Comparison of ENCODE assay signal across 12 cellular contexts in the genomic region with DNA sequence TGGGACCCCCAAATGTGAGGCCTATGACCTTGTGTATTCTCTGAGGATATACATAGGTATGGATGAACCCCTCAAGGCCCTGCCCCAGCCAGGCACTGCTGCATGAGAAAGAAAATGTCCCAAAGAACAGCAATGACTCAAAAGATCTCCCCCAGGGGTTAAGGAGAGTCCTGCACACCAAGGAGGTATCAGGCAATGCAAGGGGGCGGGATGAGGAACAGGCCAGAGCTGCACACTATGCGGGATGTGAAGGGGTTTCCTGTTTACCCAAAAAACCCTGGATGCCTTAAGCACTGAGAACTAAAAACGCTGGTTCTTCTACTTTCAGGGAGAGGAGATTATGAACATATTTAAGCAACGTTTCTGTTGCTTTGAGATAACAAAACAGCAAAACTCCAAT. TPM values are rescaled to one million over a fixed set of nuclear protein-coding genes. Genes with fewer than 3 reads are reported as not detected.
DNase-seq lines count a peak whose midpoint lies in the region; ATAC-seq and TF ChIP-seq lines count a peak whose summit lies in the region.
"Had no signal": no experiment of that assay in that cellular context is flagged by ENCODE, and none has a peak within 500 bp of the region (broad histone marks: within the 10 kb centered on the region; RNA-seq: fewer than 3 reads in every experiment).

No MANE protein-coding gene starts in this region.

- H3K27me3 Mint-ChIP-seq in activated T-cell treated with anti-CD3 and anti-CD28 coated beads, Interleukin-2, amount 50 U/mL, for 72 hours (ENCODE audit: low read depth): no peaks in the 10 kb centered on the region
- no peaks in the 10 kb centered on the region for H3K27me3 Mint-ChIP-seq in T-helper 2 cell treated with Interferon-gamma antibody and Interleukin-4, amounts not matched to agents 5 μg/mL and 100 μg/mL, for 36 hours (ENCODE audit: low read depth)
- H3K27me3 Mint-ChIP-seq in glutamatergic neuron (ENCODE audit: unreplicated experiment): peaks cover 10% of the 10 kb centered on the region

- H3K27me3 ChIP-seq in stomach: no peaks in the 10 kb centered on the region

- WGBS in stomach, 5 donors: 25 to 49% (median 32%) methylated on average over 4 of the region's 4 CpGs

- peaks cover 7 to 15% of the 10 kb centered on the region in 2 donors for H3K36me3 Mint-ChIP-seq in activated T-cell treated with anti-CD3 and anti-CD28 coated beads, Interleukin-2, amount 50 U/mL, for 72 hours (ENCODE audit: insufficient read depth in 2 of 2)
- H3K36me3 Mint-ChIP-seq in T-helper 2 cell treated with Interferon-gamma antibody and Interleukin-4, amounts not matched to agents 5 μg/mL and 100 μg/mL, for 36 hours (ENCODE audit: low read depth): peaks cover 40% of the 10 kb centered on the region
- no peaks in the 10 kb centered on the region for H3K36me3 Mint-ChIP-seq in glutamatergic neuron (ENCODE audit: unreplicated experiment)

- no peak for TF ChIP-seq CTCF in glutamatergic neuron (IDR thresholded peaks at IDR 0.05; ENCODE audit: partially characterized antibody, unreplicated experiment)
- no peak for TF ChIP-seq CTCF in stomach (IDR thresholded peaks at IDR 0.05)

- H3K4me3 Mint-ChIP-seq in activated T-cell treated with anti-CD3 and anti-CD28 coated beads, Interleukin-2, amount 50 U/mL, for 72 hours: peak overlapping the region; percentile 66 to 83
- H3K4me3 Mint-ChIP-seq in T-helper 2 cell treated with Interferon-gamma antibody and Interleukin-4, amounts not matched to agents 5 μg/mL and 100 μg/mL, for 36 hours: peak overlapping the region; percentile 82
- H3K4me3 Mint-ChIP-seq in glutamatergic neuron (ENCODE audit: unreplicated experiment): peak overlapping the region; percentile 85

- no peaks in the 10 kb centered on the region for H3K9me3 ChIP-seq in stomach

- H3K4me3 ChIP-seq in stomach: no peak overlapping the region

- DNase-seq in activated T-cell treated with anti-CD3 and anti-CD28 coated beads, Interleukin-2, amount 50 U/mL, for 72 hours: no peak
- no peak for DNase-seq in activated T-cell treated with anti-CD3 and anti-CD28 coated beads, Interleukin-2, amount 50 U/mL, for 48 hours
- peak; percentile 15 for DNase-seq in T-helper 2 cell treated with Interferon-gamma antibody and Interleukin-4, amounts not matched to agents 5 μg/mL and 100 μg/mL, for 36 hours (ENCODE audit: low spot score)
- DNase-seq in glutamatergic neuron (no peak), stomach (no peak), NCI-H774 (lab: John Stamatoyannopoulos, UW) (no peak), middle frontal gyrus (ENCODE audit: extremely low spot score, low spot score) (no peak)
- DNase-seq: activated CD8-positive, alpha-beta memory T cell treated with anti-CD3 and anti-CD28 coated beads for 24 hours; dermis blood vessel endothelial cell; NCI-H187 treated with DMSO at 0.1 percent for 48 hours; SHP77 treated with DMSO at 0.1 percent for 48 hours had no signal

- no peak for TF ChIP-seq POLR2A in stomach (IDR thresholded peaks at IDR 0.05)

- H3K4me1 ChIP-seq in stomach: peaks cover 68 to 82% (median 79%) of the 10 kb centered on the region in 4 donors

- no peaks in the 10 kb centered on the region for H3K36me3 ChIP-seq in stomach

- ATAC-seq in activated T-cell treated with anti-CD3 and anti-CD28 coated beads, Interleukin-2, amount 50 U/mL, for 72 hours (replicated peaks in 1 of 2): no peak
- no peak for ATAC-seq in SK-N-SH treated with all-trans-retinoic acid at 6 μM for 48 hours

- H3K4me1 Mint-ChIP-seq in activated T-cell treated with anti-CD3 and anti-CD28 coated beads, Interleukin-2, amount 50 U/mL, for 72 hours (ENCODE audit: low read depth): peaks cover 76% of the 10 kb centered on the region
- H3K4me1 Mint-ChIP-seq in T-helper 2 cell treated with Interferon-gamma antibody and Interleukin-4, amounts not matched to agents 5 μg/mL and 100 μg/mL, for 36 hours (ENCODE audit: low read depth): peaks cover 58% of the 10 kb centered on the region
- H3K4me1 Mint-ChIP-seq in glutamatergic neuron (ENCODE audit: low read depth, unreplicated experiment): peaks cover 54% of the 10 kb centered on the region

- intact Hi-C loops in stomach (cut with DNase I; ENCODE audit: low total_unique reads): no loop called here

- H3K27ac ChIP-seq in stomach: peak overlapping the region in 4 of 5 donors; percentile 35 to 86 (median 72)

- no peak for TF ChIP-seq EP300 in stomach (IDR thresholded peaks at IDR 0.05)

- H3K9me3 Mint-ChIP-seq in activated T-cell treated with anti-CD3 and anti-CD28 coated beads, Interleukin-2, amount 50 U/mL, for 72 hours: no peaks in the 10 kb centered on the region
- H3K9me3 Mint-ChIP-seq in T-helper 2 cell treated with Interferon-gamma antibody and Interleukin-4, amounts not matched to agents 5 μg/mL and 100 μg/mL, for 36 hours: no peaks in the 10 kb centered on the region
- peaks cover 14% of the 10 kb centered on the region for H3K9me3 Mint-ChIP-seq in glutamatergic neuron (ENCODE audit: unreplicated experiment)

- peak overlapping the region; percentile 89 for H3K27ac Mint-ChIP-seq in activated T-cell treated with anti-CD3 and anti-CD28 coated beads, Interleukin-2, amount 50 U/mL, for 72 hours
- peak overlapping the region; percentile 98 for H3K27ac Mint-ChIP-seq in T-helper 2 cell treated with Interferon-gamma antibody and Interleukin-4, amounts not matched to agents 5 μg/mL and 100 μg/mL, for 36 hours
- H3K27ac Mint-ChIP-seq in glutamatergic neuron (ENCODE audit: unreplicated experiment): peak overlapping the region; percentile 78

TF ChIP-seq in SK-N-SH treated with all-trans-retinoic acid at 6 μM for 48 hours, 23 proteins besides CTCF, POLR2A, EP300 and RAD21 (continues in another document):
- TF ChIP-seq ZNF565 (CRISPR knock-in tag; conservative IDR thresholded peaks at IDR 0.05; ENCODE audit: low read depth) (no peak), ESRRG (CRISPR knock-in tag; IDR thresholded peaks at IDR 0.05) (no peak), ZFP3 (CRISPR knock-in tag; IDR thresholded peaks at IDR 0.05) (no peak), ARNTL (CRISPR knock-in tag; IDR thresholded peaks at IDR 0.05; ENCODE audit: borderline replicate concordance, low read depth) (no peak), ZNF70 (CRISPR knock-in tag; IDR thresholded peaks at IDR 0.05) (no peak), GLIS3 (CRISPR knock-in tag; IDR thresholded peaks at IDR 0.05) (no peak), ZC3H10 (CRISPR knock-in tag; IDR thresholded peaks at IDR 0.05) (no peak), CSDC2 (CRISPR knock-in tag; IDR thresholded peaks at IDR 0.05) (no peak)
- TF ChIP-seq, protein P1, sequence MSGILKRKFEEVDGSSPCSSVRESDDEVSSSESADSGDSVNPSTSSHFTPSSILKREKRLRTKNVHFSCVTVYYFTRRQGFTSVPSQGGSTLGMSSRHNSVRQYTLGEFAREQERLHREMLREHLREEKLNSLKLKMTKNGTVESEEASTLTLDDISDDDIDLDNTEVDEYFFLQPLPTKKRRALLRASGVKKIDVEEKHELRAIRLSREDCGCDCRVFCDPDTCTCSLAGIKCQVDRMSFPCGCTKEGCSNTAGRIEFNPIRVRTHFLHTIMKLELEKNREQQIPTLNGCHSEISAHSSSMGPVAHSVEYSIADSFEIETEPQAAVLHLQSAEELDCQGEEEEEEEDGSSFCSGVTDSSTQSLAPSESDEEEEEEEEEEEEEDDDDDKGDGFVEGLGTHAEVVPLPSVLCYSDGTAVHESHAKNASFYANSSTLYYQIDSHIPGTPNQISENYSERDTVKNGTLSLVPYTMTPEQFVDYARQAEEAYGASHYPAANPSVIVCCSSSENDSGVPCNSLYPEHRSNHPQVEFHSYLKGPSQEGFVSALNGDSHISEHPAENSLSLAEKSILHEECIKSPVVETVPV (CRISPR knock-in tag; IDR thresholded peaks at IDR 0.05): no peak
- TF ChIP-seq, protein P2, sequence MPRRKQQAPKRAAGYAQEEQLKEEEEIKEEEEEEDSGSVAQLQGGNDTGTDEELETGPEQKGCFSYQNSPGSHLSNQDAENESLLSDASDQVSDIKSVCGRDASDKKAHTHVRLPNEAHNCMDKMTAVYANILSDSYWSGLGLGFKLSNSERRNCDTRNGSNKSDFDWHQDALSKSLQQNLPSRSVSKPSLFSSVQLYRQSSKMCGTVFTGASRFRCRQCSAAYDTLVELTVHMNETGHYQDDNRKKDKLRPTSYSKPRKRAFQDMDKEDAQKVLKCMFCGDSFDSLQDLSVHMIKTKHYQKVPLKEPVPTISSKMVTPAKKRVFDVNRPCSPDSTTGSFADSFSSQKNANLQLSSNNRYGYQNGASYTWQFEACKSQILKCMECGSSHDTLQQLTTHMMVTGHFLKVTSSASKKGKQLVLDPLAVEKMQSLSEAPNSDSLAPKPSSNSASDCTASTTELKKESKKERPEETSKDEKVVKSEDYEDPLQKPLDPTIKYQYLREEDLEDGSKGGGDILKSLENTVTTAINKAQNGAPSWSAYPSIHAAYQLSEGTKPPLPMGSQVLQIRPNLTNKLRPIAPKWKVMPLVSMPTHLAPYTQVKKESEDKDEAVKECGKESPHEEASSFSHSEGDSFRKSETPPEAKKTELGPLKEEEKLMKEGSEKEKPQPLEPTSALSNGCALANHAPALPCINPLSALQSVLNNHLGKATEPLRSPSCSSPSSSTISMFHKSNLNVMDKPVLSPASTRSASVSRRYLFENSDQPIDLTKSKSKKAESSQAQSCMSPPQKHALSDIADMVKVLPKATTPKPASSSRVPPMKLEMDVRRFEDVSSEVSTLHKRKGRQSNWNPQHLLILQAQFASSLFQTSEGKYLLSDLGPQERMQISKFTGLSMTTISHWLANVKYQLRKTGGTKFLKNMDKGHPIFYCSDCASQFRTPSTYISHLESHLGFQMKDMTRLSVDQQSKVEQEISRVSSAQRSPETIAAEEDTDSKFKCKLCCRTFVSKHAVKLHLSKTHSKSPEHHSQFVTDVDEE (CRISPR knock-in tag; IDR thresholded peaks at IDR 0.05): no peak
- TF ChIP-seq, protein P3, sequence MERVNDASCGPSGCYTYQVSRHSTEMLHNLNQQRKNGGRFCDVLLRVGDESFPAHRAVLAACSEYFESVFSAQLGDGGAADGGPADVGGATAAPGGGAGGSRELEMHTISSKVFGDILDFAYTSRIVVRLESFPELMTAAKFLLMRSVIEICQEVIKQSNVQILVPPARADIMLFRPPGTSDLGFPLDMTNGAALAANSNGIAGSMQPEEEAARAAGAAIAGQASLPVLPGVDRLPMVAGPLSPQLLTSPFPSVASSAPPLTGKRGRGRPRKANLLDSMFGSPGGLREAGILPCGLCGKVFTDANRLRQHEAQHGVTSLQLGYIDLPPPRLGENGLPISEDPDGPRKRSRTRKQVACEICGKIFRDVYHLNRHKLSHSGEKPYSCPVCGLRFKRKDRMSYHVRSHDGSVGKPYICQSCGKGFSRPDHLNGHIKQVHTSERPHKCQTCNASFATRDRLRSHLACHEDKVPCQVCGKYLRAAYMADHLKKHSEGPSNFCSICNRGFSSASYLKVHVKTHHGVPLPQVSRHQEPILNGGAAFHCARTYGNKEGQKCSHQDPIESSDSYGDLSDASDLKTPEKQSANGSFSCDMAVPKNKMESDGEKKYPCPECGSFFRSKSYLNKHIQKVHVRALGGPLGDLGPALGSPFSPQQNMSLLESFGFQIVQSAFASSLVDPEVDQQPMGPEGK (CRISPR knock-in tag; IDR thresholded peaks at IDR 0.05; ENCODE audit: borderline replicate concordance): no peak

RNA-seq across cellular contexts. Expression of a gene that starts 3.4 kb away (rescaled TPM):
- 100 to 1,000 TPM; 170 to 175 TPM for total RNA-seq in activated T-cell treated with anti-CD3 and anti-CD28 coated beads, Interleukin-2, amount 50 U/mL, for 72 hours
- total RNA-seq in glutamatergic neuron (ENCODE audit: unreplicated experiment): 319 TPM
- 10 to 100 TPM; 33.2 to 84.6 (median 57.1) TPM for total RNA-seq in stomach
- polyA plus RNA-seq in stomach: 10 to 100 TPM in 2 of 3 donors, 1 to 10 TPM in 1; 8.4 to 19.1 (median 12.5) TPM
